10 cellular contexts compared by ENCODE assay signal in the genomic region with DNA sequence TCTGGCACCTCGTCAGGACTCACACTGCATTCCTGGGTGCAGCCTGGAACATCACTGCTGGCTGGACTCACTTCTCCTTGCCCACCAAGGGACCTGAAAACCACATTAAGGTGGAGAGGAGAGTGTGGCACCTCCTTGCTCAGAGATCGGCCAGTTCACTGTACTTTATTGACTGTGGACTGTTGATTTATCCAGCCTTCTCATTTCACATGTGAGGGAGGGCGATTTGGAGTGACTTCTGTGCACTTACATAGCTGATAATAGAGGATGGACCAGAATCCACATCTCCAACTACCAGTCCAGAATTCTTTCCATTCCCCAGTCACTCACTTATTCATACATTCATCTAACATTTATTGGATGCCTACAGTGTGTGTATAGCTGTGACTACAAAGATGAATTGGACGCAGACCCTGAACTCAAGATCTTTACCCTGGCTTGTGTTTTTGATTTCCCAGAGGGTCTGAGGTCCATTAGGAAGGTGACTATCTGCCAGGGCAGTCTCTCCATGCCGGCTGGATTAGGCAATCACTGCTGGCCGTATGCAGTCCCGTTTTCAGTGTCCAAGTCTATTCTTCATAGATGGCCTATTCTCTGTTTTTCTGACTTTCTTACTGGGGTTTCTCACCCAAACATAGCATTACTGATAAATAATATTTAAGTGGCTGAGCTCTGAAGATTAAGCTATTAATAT.
DNase-seq lines count a peak whose midpoint lies in the region; ATAC-seq and TF ChIP-seq lines count a peak whose summit lies in the region.
"Had no signal": no experiment of that assay in that cellular context is flagged by ENCODE, and none has a peak within 500 bp of the region (broad histone marks: within the 10 kb centered on the region; RNA-seq: fewer than 3 reads in every experiment).

No MANE protein-coding gene starts in this region.

- dilution Hi-C loops in mammary epithelial cell (cut with HindIII; ENCODE audit: low sequenced_read_pairs), result no loop called here

- H3K36me3 ChIP-seq in mammary epithelial cell (ENCODE audit: insufficient read depth, low read length), result no peaks in the 10 kb centered on the region
- H3K36me3 ChIP-seq in mesenchymal stem cell (ENCODE audit: control insufficient read depth in 1 of 2, insufficient read depth in 2 of 2, low read depth in 1 of 2, low read length in 2 of 2), result no peaks in the 10 kb centered on the region

- H3K4me3 ChIP-seq in mammary epithelial cell (replicated peaks in 1 of 3; ENCODE audit: insufficient read depth in 1 of 3, low read depth in 2 of 3, low read length in 3 of 3), result no peak overlapping the region
- H3K4me3 ChIP-seq in mesenchymal stem cell (ENCODE audit: insufficient read depth in 1 of 2, low read depth in 1 of 2, low read length in 2 of 2), result peak overlapping the region in 1 of 2 experiments; percentile 66

- 76% methylated on average over 6 of the region's 7 CpGs for WGBS in mammary epithelial cell (ENCODE audit: low coverage, missing lambda C conversion rate)
- 91% methylated on average over 5 of the region's 7 CpGs for WGBS in mesenchymal stem cell

- in situ Hi-C loops in mammary epithelial cell (cut with MboI; ENCODE audit: low sequenced_read_pairs in 2 of 2), result no loop called here

- BruUV-seq in mammary epithelial cell (replicated peaks; lab: Mats Ljungman, UMichigan), result no TSS peak

- TF ChIP-seq CTCF in mammary epithelial cell (conservative IDR thresholded peaks at IDR 0.05 in 1 of 2, IDR thresholded peaks at IDR 0.05 in 1 of 2; ENCODE audit: extremely low read depth in 1 of 2, insufficient read depth in 1 of 2, low read depth in 1 of 2, low read length in 2 of 2) (no peak), GM20000 (IDR thresholded peaks at IDR 0.05; ENCODE audit: extremely low read depth, missing control alignments) (no peak)

- H3K23ac ChIP-seq in mesenchymal stem cell (ENCODE audit: low read length in 2 of 2), result no peak overlapping the region

- DNase-seq in Right ventricle myocardium inferior (ENCODE audit: missing footprints) (no peak), cardiac septum (ENCODE audit: low spot score) (no peak), mammary epithelial cell (no peak), mesenchymal stem cell (no peak), NCI-H128 (lab: John Stamatoyannopoulos, UW; ENCODE audit: unreplicated experiment) (no peak), ureter (ENCODE audit: low spot score) (no peak), GM20000 (ENCODE audit: low spot score) (no peak)
- DNase-seq: Karpas-422, NCI-H526 had no signal

- H3K4ac ChIP-seq in mesenchymal stem cell (ENCODE audit: low read depth in 1 of 2, low read length in 2 of 2), result no peak overlapping the region

- ATAC-seq in Right ventricle myocardium inferior (peak; percentile 84), GM21723 (IDR thresholded peaks at IDR 0.05; ENCODE audit: unreplicated experiment) (no peak)

- H3K9me3 ChIP-seq in mammary epithelial cell (replicated peaks; ENCODE audit: insufficient read depth, low read length) (no peaks in the 10 kb centered on the region), mesenchymal stem cell (ENCODE audit: control insufficient read depth, low read length) (no peaks in the 10 kb centered on the region)

- H3K79me1 ChIP-seq in mesenchymal stem cell (replicated peaks; ENCODE audit: low read length, poor library complexity, severe bottlenecking), result no peaks in the 10 kb centered on the region

- no peak overlapping the region for H2AK5ac ChIP-seq in mesenchymal stem cell (ENCODE audit: low read length, severe bottlenecking)

- no peak overlapping the region for H2BK5ac ChIP-seq in mesenchymal stem cell (ENCODE audit: low read depth, low read length, poor library complexity, severe bottlenecking)

- H3K14ac ChIP-seq in mesenchymal stem cell (ENCODE audit: low read length in 2 of 2), result no peak overlapping the region

- intact Hi-C loops in Right ventricle myocardium inferior (cut with DNase I), result no loop called here
- intact Hi-C loops in cardiac septum (cut with DNase I), result no loop called here
- intact Hi-C loops in mammary epithelial cell (cut with micrococcal nuclease), result no loop called here

- H4K8ac ChIP-seq in mesenchymal stem cell (ENCODE audit: low read length), result no peak overlapping the region

- H3K4me2 ChIP-seq in mammary epithelial cell (ENCODE audit: insufficient read depth, low read depth, low read length) (no peak overlapping the region), mesenchymal stem cell (ENCODE audit: low read length, poor library complexity, severe bottlenecking) (no peak overlapping the region)

- H3K18ac ChIP-seq in mesenchymal stem cell (ENCODE audit: low read depth in 1 of 2, low read length in 2 of 2), result no peak overlapping the region

- no peak overlapping the region for H2BK15ac ChIP-seq in mesenchymal stem cell (ENCODE audit: low read depth, poor library complexity, severe bottlenecking)

- CTCF ChIA-PET in mammary epithelial cell (lab: Charles Lee; ENCODE audit: low non-redundant PET), result interaction anchor here (0.7 kb wide), 1 partner anchor 136 kb away, joined by 6 read pairs; no protein-coding TSS in a partner anchor

- H3K27ac ChIP-seq in mammary epithelial cell (ENCODE audit: insufficient read depth, low read depth, low read length) (no peak overlapping the region), mesenchymal stem cell (ENCODE audit: low read length, poor library complexity, severe bottlenecking) (no peak overlapping the region)

- H2BK12ac ChIP-seq in mesenchymal stem cell (ENCODE audit: low read length in 2 of 2), result no peak overlapping the region

- H3K9ac ChIP-seq in mammary epithelial cell (ENCODE audit: insufficient read depth, low read length) (no peak overlapping the region), mesenchymal stem cell (ENCODE audit: low read length) (peak overlapping the region; percentile 90)

- H3K79me2 ChIP-seq in mammary epithelial cell (ENCODE audit: insufficient read depth, low read length), result no peaks in the 10 kb centered on the region

- peaks cover 4% of the 10 kb centered on the region for H3K4me1 ChIP-seq in mammary epithelial cell (ENCODE audit: insufficient read depth, low read length)
- no peaks in the 10 kb centered on the region for H3K4me1 ChIP-seq in mesenchymal stem cell (ENCODE audit: control insufficient read depth, insufficient read depth, low read depth, low read length)

- H2AFZ ChIP-seq in mammary epithelial cell (ENCODE audit: low read depth, low read length), result peak overlapping the region; percentile 82
- no peak overlapping the region for H2AFZ ChIP-seq in mesenchymal stem cell (ENCODE audit: low read depth, low read length)

- no peak overlapping the region for H2BK120ac ChIP-seq in mesenchymal stem cell (ENCODE audit: low read depth, low read length)

- no peaks in the 10 kb centered on the region for H3K27me3 ChIP-seq in mammary epithelial cell (ENCODE audit: insufficient read depth, low read length)
- no peaks in the 10 kb centered on the region for H3K27me3 ChIP-seq in mesenchymal stem cell (ENCODE audit: control insufficient read depth in 1 of 2, insufficient read depth in 1 of 2, low read length in 2 of 2)

- no peaks in the 10 kb centered on the region for H4K20me1 ChIP-seq in mammary epithelial cell (ENCODE audit: insufficient read depth, low read length)

- no peak overlapping the region for H4K91ac ChIP-seq in mesenchymal stem cell (ENCODE audit: low read length)
